Comparison of ENCODE assay signal across 9 cellular contexts in genomic region chr16:69520800-69521602, GRCh38. TPM values are rescaled to one million over a fixed set of nuclear protein-coding genes. Genes with fewer than 3 reads are reported as not detected.
DNase-seq lines count a peak whose midpoint lies in the region; ATAC-seq and TF ChIP-seq lines count a peak whose summit lies in the region.
"Had no signal": no experiment of that assay in that cellular context is flagged by ENCODE, and none has a peak within 500 bp of the region (broad histone marks: within the 10 kb centered on the region; RNA-seq: fewer than 3 reads in every experiment).

No MANE protein-coding gene starts in this region.

- H3K23ac ChIP-seq in mesenchymal stem cell (ENCODE audit: low read length in 2 of 2) = no peak overlapping the region

- peak overlapping the region; percentile 45 for H4K8ac ChIP-seq in mesenchymal stem cell (ENCODE audit: low read length)

- TF ChIP-seq CTCF in GM13976 (IDR thresholded peaks at IDR 0.05; ENCODE audit: borderline replicate concordance, control extremely low read depth, extremely low read depth, insufficient read depth, missing control alignments) = no peak
- TF ChIP-seq CTCF in esophagus squamous epithelium (IDR thresholded peaks at IDR 0.05) = no peak

- peaks cover under 1% of the 10 kb centered on the region for H3K4me1 ChIP-seq in mesenchymal stem cell (ENCODE audit: control insufficient read depth, insufficient read depth, low read depth, low read length)
- H3K4me1 ChIP-seq in esophagus squamous epithelium = no peaks in the 10 kb centered on the region

- no peak overlapping the region for H4K91ac ChIP-seq in mesenchymal stem cell (ENCODE audit: low read length)

- H3K4me2 ChIP-seq in mesenchymal stem cell (ENCODE audit: low read length, poor library complexity, severe bottlenecking) = no peak overlapping the region

- H3K4me3 ChIP-seq in mesenchymal stem cell (ENCODE audit: insufficient read depth in 1 of 2, low read depth in 1 of 2, low read length in 2 of 2) = no peak overlapping the region
- no peak overlapping the region for H3K4me3 ChIP-seq in esophagus squamous epithelium

- H2AFZ ChIP-seq in mesenchymal stem cell (ENCODE audit: low read depth, low read length) = no peak overlapping the region

- H3K79me1 ChIP-seq in mesenchymal stem cell (replicated peaks; ENCODE audit: low read length, poor library complexity, severe bottlenecking) = no peaks in the 10 kb centered on the region

- peak overlapping the region in 1 of 2 experiments; percentile 49 for H3K4ac ChIP-seq in mesenchymal stem cell (ENCODE audit: low read depth in 1 of 2, low read length in 2 of 2)

- peak; percentile 36 for DNase-seq in GM13976 (ENCODE audit: low spot score)
- DNase-seq in SK-MEL-5 (ENCODE audit: low read depth, low spot score) = peak; percentile 73
- no peak for DNase-seq in mesenchymal stem cell
- no peak for DNase-seq in esophagus squamous epithelium (lab: John Stamatoyannopoulos, UW)
- DNase-seq in germinal center (ENCODE audit: low spot score) = no peak
- no peak for DNase-seq in HuH-7.5 (ENCODE audit: low spot score)
- DNase-seq: activated CD4-positive, CD25-positive, alpha-beta regulatory T cell treated with anti-CD3 and anti-CD28 coated beads, Interleukin-2, amount 50 U/mL, for 72 hours had no signal

- H3K18ac ChIP-seq in mesenchymal stem cell (ENCODE audit: low read depth in 1 of 2, low read length in 2 of 2) = peak overlapping the region; percentile 41 to 49

- H2BK5ac ChIP-seq in mesenchymal stem cell (ENCODE audit: low read depth, low read length, poor library complexity, severe bottlenecking) = no peak overlapping the region

- no peaks in the 10 kb centered on the region for H3K36me3 ChIP-seq in mesenchymal stem cell (ENCODE audit: control insufficient read depth in 1 of 2, insufficient read depth in 2 of 2, low read depth in 1 of 2, low read length in 2 of 2)
- no peaks in the 10 kb centered on the region for H3K36me3 ChIP-seq in esophagus squamous epithelium

- no peak for TF ChIP-seq POLR2A in esophagus squamous epithelium (IDR thresholded peaks at IDR 0.05)

- H2BK120ac ChIP-seq in mesenchymal stem cell (ENCODE audit: low read depth, low read length) = no peak overlapping the region

- 98% methylated on average over 2 of the region's 3 CpGs for WGBS in mesenchymal stem cell
- WGBS in esophagus squamous epithelium, 2 donors = 62 to 83% methylated on average over 3 of the region's 3 CpGs

- H3K9ac ChIP-seq in mesenchymal stem cell (ENCODE audit: low read length) = no peak overlapping the region

- no peaks in the 10 kb centered on the region for H3K27me3 ChIP-seq in mesenchymal stem cell (ENCODE audit: control insufficient read depth in 1 of 2, insufficient read depth in 1 of 2, low read length in 2 of 2)
- no peaks in the 10 kb centered on the region for H3K27me3 ChIP-seq in esophagus squamous epithelium

- no peak overlapping the region for H3K14ac ChIP-seq in mesenchymal stem cell (ENCODE audit: low read length in 2 of 2)

- H3K9me3 ChIP-seq in mesenchymal stem cell (ENCODE audit: control insufficient read depth, low read length) = no peaks in the 10 kb centered on the region
- H3K9me3 ChIP-seq in esophagus squamous epithelium = no peaks in the 10 kb centered on the region

- peak overlapping the region; percentile 62 for H2AK5ac ChIP-seq in mesenchymal stem cell (ENCODE audit: low read length, severe bottlenecking)

- H2BK15ac ChIP-seq in mesenchymal stem cell (ENCODE audit: low read depth, poor library complexity, severe bottlenecking) = peak overlapping the region; percentile 77

- H3K27ac ChIP-seq in mesenchymal stem cell (ENCODE audit: low read length, poor library complexity, severe bottlenecking) (no peak overlapping the region), esophagus squamous epithelium (no peak overlapping the region)

- ATAC-seq in GM21723 (IDR thresholded peaks at IDR 0.05; ENCODE audit: unreplicated experiment) (peak; percentile 82), HG03039 (IDR thresholded peaks at IDR 0.05; ENCODE audit: unreplicated experiment) (no peak)

- in situ Hi-C loops in GM13976 (cut with MboI; ENCODE audit: low sequenced_read_pairs, unreplicated experiment) = no loop called here
- in situ Hi-C loops in SK-MEL-5 (cut with HindIII; ENCODE audit: low pct_unique_long_range_greater_than_20kb, low sequenced_read_pairs) = no loop called here

- intact Hi-C loops in esophagus squamous epithelium (cut with DNase I) = no loop called here

- H2BK12ac ChIP-seq in mesenchymal stem cell (ENCODE audit: low read length in 2 of 2) = peak overlapping the region in 1 of 2 experiments; percentile 71

RNA-seq across cellular contexts. Expression of gene NFAT5, which starts 44.8 kb away (rescaled TPM):
- total RNA-seq in SK-MEL-5 (2014; rRNA removed; shearing (Covaris generic)) = 6.7 and 11.3 TPM in 2 replicates
- 7.0 and 9.2 TPM in 2 replicates for polyA plus RNA-seq in SK-MEL-5 (2015; cell fraction: cytosol; rRNA removed)
- 25.7 and 34.2 TPM in 2 replicates for polyA plus RNA-seq in SK-MEL-5 (2015; cell fraction: nucleus; rRNA removed)
- 30.9 TPM for polyA plus RNA-seq in mesenchymal stem cell (2013, experiment 1 of 2)
- polyA plus RNA-seq in mesenchymal stem cell (2013, experiment 2 of 2) = 25.5 TPM
- 10 to 100 TPM; 15.7 to 59.3 (median 30.1) TPM for total RNA-seq in esophagus squamous epithelium

Comparison
In these comparisons a context has a peak if more than half of its experiments do, and no peak if none do; other contexts are left out.
1. DNase-seq: peak in GM13976 (single experiment) and SK-MEL-5 (single experiment); none in mesenchymal stem cell (single experiment), esophagus squamous epithelium (single experiment), germinal center (single experiment) and HuH-7.5 (single experiment).